ENCODE assay signal across 6 cellular contexts in genomic region chr1:156750191-156750931, GRCh38. TPM values are rescaled to one million over a fixed set of nuclear protein-coding genes. Genes with fewer than 3 reads are reported as not detected.
DNase-seq lines count a peak whose midpoint lies in the region; ATAC-seq and TF ChIP-seq lines count a peak whose summit lies in the region.

No MANE protein-coding gene starts in this region.

- intact Hi-C loops in activated T-helper 1 cell treated with anti-CD3 and anti-CD28 coated beads, Interleukin-12 subunit alpha, Interleukin-12 subunit beta, Interleukin-2, Interleukin-4 antibody, amounts not matched to agents 30 ng/mL and 10 ng/mL and 1 ng/mL, durations not matched to agents 14 hours and 24 hours and 36 hours (cut with micrococcal nuclease), result no loop called here
- intact Hi-C loops in right lobe of liver (cut with DNase I), result no loop called here

- H3K4me1 Mint-ChIP-seq in activated T-helper 1 cell treated with anti-CD3 and anti-CD28 coated beads, Interleukin-12 subunit alpha, Interleukin-12 subunit beta, Interleukin-2, Interleukin-4 antibody, amounts not matched to agents 30 ng/mL and 10 ng/mL and 1 ng/mL, durations not matched to agents 14 hours and 24 hours and 36 hours (ENCODE audit: low read depth), result peaks cover 70% of the 10 kb centered on the region

- H3K27me3 ChIP-seq in right lobe of liver, result no peaks in the 10 kb centered on the region

- no peak for DNase-seq in activated CD4-positive, CD25-positive, alpha-beta regulatory T cell treated with anti-CD3 and anti-CD28 coated beads, Interleukin-2, amount 50 U/mL, for 72 hours
- DNase-seq in activated T-helper 1 cell treated with anti-CD3 and anti-CD28 coated beads, Interleukin-12 subunit alpha, Interleukin-12 subunit beta, Interleukin-2, Interleukin-4 antibody, amounts not matched to agents 30 ng/mL and 10 ng/mL and 1 ng/mL, durations not matched to agents 14 hours and 24 hours and 36 hours (ENCODE audit: low spot score), result no peak
- DNase-seq in right lobe of liver (peak in 2 of 3 donors; percentile 37 to 55), HPDE6-E6E7 (ENCODE audit: extremely low spot score) (no peak)

- H3K36me3 ChIP-seq in right lobe of liver, result no peaks in the 10 kb centered on the region

- H3K4me3 ChIP-seq in right lobe of liver, result peak overlapping the region; percentile 73 to 89 (median 78)

- no peak for TF ChIP-seq CTCF in right lobe of liver (IDR thresholded peaks at IDR 0.05)

- TF ChIP-seq POLR2A in right lobe of liver (IDR thresholded peaks at IDR 0.05), result no peak

- peak overlapping the region; percentile 100 for H3K4me3 Mint-ChIP-seq in activated T-helper 1 cell treated with anti-CD3 and anti-CD28 coated beads, Interleukin-12 subunit alpha, Interleukin-12 subunit beta, Interleukin-2, Interleukin-4 antibody, amounts not matched to agents 30 ng/mL and 10 ng/mL and 1 ng/mL, durations not matched to agents 14 hours and 24 hours and 36 hours

- H3K27me3 Mint-ChIP-seq in activated T-helper 1 cell treated with anti-CD3 and anti-CD28 coated beads, Interleukin-12 subunit alpha, Interleukin-12 subunit beta, Interleukin-2, Interleukin-4 antibody, amounts not matched to agents 30 ng/mL and 10 ng/mL and 1 ng/mL, durations not matched to agents 14 hours and 24 hours and 36 hours (ENCODE audit: insufficient read depth), result peaks cover 1% of the 10 kb centered on the region

- peaks cover 0 to 46% (median 24%) of the 10 kb centered on the region in 4 donors for H3K4me1 ChIP-seq in right lobe of liver

- peak overlapping the region; percentile 96 to 97 (median 97) for H3K27ac ChIP-seq in right lobe of liver

- 0% methylated on average over 14 of the region's 16 CpGs for WGBS in right lobe of liver (ENCODE audit: insufficient coverage, low coverage, low lambda C conversion rate, missing lambda C conversion rate)

- H3K36me3 Mint-ChIP-seq in activated T-helper 1 cell treated with anti-CD3 and anti-CD28 coated beads, Interleukin-12 subunit alpha, Interleukin-12 subunit beta, Interleukin-2, Interleukin-4 antibody, amounts not matched to agents 30 ng/mL and 10 ng/mL and 1 ng/mL, durations not matched to agents 14 hours and 24 hours and 36 hours (ENCODE audit: low read depth), result peaks cover 37% of the 10 kb centered on the region

- H3K27ac Mint-ChIP-seq in activated T-helper 1 cell treated with anti-CD3 and anti-CD28 coated beads, Interleukin-12 subunit alpha, Interleukin-12 subunit beta, Interleukin-2, Interleukin-4 antibody, amounts not matched to agents 30 ng/mL and 10 ng/mL and 1 ng/mL, durations not matched to agents 14 hours and 24 hours and 36 hours, result peak overlapping the region; percentile 98

- no peaks in the 10 kb centered on the region for H3K9me3 ChIP-seq in right lobe of liver

- H3K9me3 Mint-ChIP-seq in activated T-helper 1 cell treated with anti-CD3 and anti-CD28 coated beads, Interleukin-12 subunit alpha, Interleukin-12 subunit beta, Interleukin-2, Interleukin-4 antibody, amounts not matched to agents 30 ng/mL and 10 ng/mL and 1 ng/mL, durations not matched to agents 14 hours and 24 hours and 36 hours, result no peaks in the 10 kb centered on the region

- peak; percentile 9 for ATAC-seq in activated CD4-positive, CD25-positive, alpha-beta regulatory T cell treated with anti-CD3 and anti-CD28 coated beads, Interleukin-2, amount 50 U/mL, for 24 hours
- ATAC-seq in right lobe of liver (peak in 1 of 4 donors; percentile 0), HG02623 (IDR thresholded peaks at IDR 0.05; ENCODE audit: unreplicated experiment) (no peak)

RNA-seq across cellular contexts. Expression of gene HDGF, which starts 1.1 kb away (rescaled TPM):
- total RNA-seq in activated T-helper 1 cell treated with anti-CD3 and anti-CD28 coated beads, Interleukin-12 subunit alpha, Interleukin-12 subunit beta, Interleukin-2, Interleukin-4 antibody, amounts not matched to agents 30 ng/mL and 10 ng/mL and 1 ng/mL, durations not matched to agents 14 hours and 24 hours and 36 hours, result 371 and 374 TPM in 2 replicates
- 100 to 1,000 TPM; 131 to 192 (median 157) TPM for total RNA-seq in right lobe of liver

RNA-seq across cellular contexts. Expression of gene MRPL24, which starts 9.5 kb away (rescaled TPM):
- total RNA-seq in activated T-helper 1 cell treated with anti-CD3 and anti-CD28 coated beads, Interleukin-12 subunit alpha, Interleukin-12 subunit beta, Interleukin-2, Interleukin-4 antibody, amounts not matched to agents 30 ng/mL and 10 ng/mL and 1 ng/mL, durations not matched to agents 14 hours and 24 hours and 36 hours, result 132 and 135 TPM in 2 replicates
- 10 to 100 TPM; 47.2 to 83.2 (median 61.4) TPM for total RNA-seq in right lobe of liver

RNA-seq across cellular contexts. Expression of gene PRCC, which starts 17.0 kb away (rescaled TPM):
- 117 TPM in 2 replicates for total RNA-seq in activated T-helper 1 cell treated with anti-CD3 and anti-CD28 coated beads, Interleukin-12 subunit alpha, Interleukin-12 subunit beta, Interleukin-2, Interleukin-4 antibody, amounts not matched to agents 30 ng/mL and 10 ng/mL and 1 ng/mL, durations not matched to agents 14 hours and 24 hours and 36 hours
- total RNA-seq in right lobe of liver, result 10 to 100 TPM; 17.4 to 23.4 (median 19.7) TPM

RNA-seq across cellular contexts. Expression of gene ISG20L2, which starts 21.8 kb away (rescaled TPM):
- total RNA-seq in activated T-helper 1 cell treated with anti-CD3 and anti-CD28 coated beads, Interleukin-12 subunit alpha, Interleukin-12 subunit beta, Interleukin-2, Interleukin-4 antibody, amounts not matched to agents 30 ng/mL and 10 ng/mL and 1 ng/mL, durations not matched to agents 14 hours and 24 hours and 36 hours, result 73.7 and 81.5 TPM in 2 replicates
- 10 to 100 TPM; 10.3 to 14.1 (median 12.2) TPM for total RNA-seq in right lobe of liver

RNA-seq across cellular contexts. Expression of gene METTL25B, which starts 22.1 kb away (rescaled TPM):
- total RNA-seq in activated T-helper 1 cell treated with anti-CD3 and anti-CD28 coated beads, Interleukin-12 subunit alpha, Interleukin-12 subunit beta, Interleukin-2, Interleukin-4 antibody, amounts not matched to agents 30 ng/mL and 10 ng/mL and 1 ng/mL, durations not matched to agents 14 hours and 24 hours and 36 hours, result 31.6 and 38.9 TPM in 2 replicates
- total RNA-seq in right lobe of liver, result 10 to 100 TPM; 11.6 to 25.7 (median 20.6) TPM

Comparison
In these comparisons a context has a peak if more than half of its experiments do, and no peak if none do; other contexts are left out.
1. DNase-seq: peak in right lobe of liver (2 of 3); none in activated CD4-positive, CD25-positive, alpha-beta regulatory T cell treated with anti-CD3 and anti-CD28 coated beads, Interleukin-2, amount 50 U/mL, for 72 hours (single experiment), activated T-helper 1 cell treated with anti-CD3 and anti-CD28 coated beads, Interleukin-12 subunit alpha, Interleukin-12 subunit beta, Interleukin-2, Interleukin-4 antibody, amounts not matched to agents 30 ng/mL and 10 ng/mL and 1 ng/mL, durations not matched to agents 14 hours and 24 hours and 36 hours (single experiment) and HPDE6-E6E7 (single experiment).